ENCODE assay signal across 9 cellular contexts in the genomic region with DNA sequence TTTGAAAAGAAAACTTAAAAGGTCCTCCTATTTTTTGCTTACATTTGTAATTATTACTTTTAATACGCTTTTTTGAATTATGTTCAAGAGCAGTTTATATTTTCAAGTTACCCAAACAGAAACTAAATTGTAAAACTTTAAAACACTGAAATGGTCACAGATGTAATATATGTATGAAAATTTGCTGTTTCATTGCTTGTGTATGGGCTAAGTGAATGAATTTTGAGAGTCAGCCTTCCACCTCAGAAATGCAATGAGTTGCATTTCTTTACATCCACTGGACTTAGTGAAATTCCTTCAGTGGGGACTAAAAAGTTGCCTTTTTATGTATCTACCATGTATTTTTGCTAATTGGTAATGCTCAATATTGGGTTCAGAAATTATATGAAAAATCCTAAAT. TPM values are rescaled to one million over a fixed set of nuclear protein-coding genes. Genes with fewer than 3 reads are reported as not detected.
DNase-seq lines count a peak whose midpoint lies in the region; ATAC-seq and TF ChIP-seq lines count a peak whose summit lies in the region.
"Had no signal": no experiment of that assay in that cellular context is flagged by ENCODE, and none has a peak within 500 bp of the region (broad histone marks: within the 10 kb centered on the region; RNA-seq: fewer than 3 reads in every experiment).

No MANE protein-coding gene starts in this region.

- H3K9me3 Mint-ChIP-seq in activated naive CD8-positive, alpha-beta T cell treated with anti-CD3 and anti-CD28 coated beads, Interleukin-2, amount 50 U/mL, for 24 hours: no peaks in the 10 kb centered on the region
- no peaks in the 10 kb centered on the region for H3K9me3 Mint-ChIP-seq in immature natural killer cell

- H3K27me3 Mint-ChIP-seq in activated naive CD8-positive, alpha-beta T cell treated with anti-CD3 and anti-CD28 coated beads, Interleukin-2, amount 50 U/mL, for 24 hours: no peaks in the 10 kb centered on the region
- H3K27me3 Mint-ChIP-seq in immature natural killer cell (ENCODE audit: low read depth in 3 of 3): peaks cover 10 to 20% (median 14%) of the 10 kb centered on the region in 3 donors

- no peak overlapping the region for H3K27ac Mint-ChIP-seq in activated naive CD8-positive, alpha-beta T cell treated with anti-CD3 and anti-CD28 coated beads, Interleukin-2, amount 50 U/mL, for 24 hours
- peak overlapping the region; percentile 94 to 97 (median 96) for H3K27ac Mint-ChIP-seq in immature natural killer cell

- TF ChIP-seq POLR2A in transverse colon (IDR thresholded peaks at IDR 0.05): no peak

- peaks cover 46% of the 10 kb centered on the region for H3K4me1 Mint-ChIP-seq in activated naive CD8-positive, alpha-beta T cell treated with anti-CD3 and anti-CD28 coated beads, Interleukin-2, amount 50 U/mL, for 24 hours
- H3K4me1 Mint-ChIP-seq in immature natural killer cell: peaks cover 48 to 54% of the 10 kb centered on the region in 2 donors

- in situ Hi-C loops in transverse colon (cut with MboI; ENCODE audit: low pct_ligation_motif_present in 1 of 4, low pct_unique_long_range_greater_than_20kb in 1 of 4, low sequenced_read_pairs in 3 of 4): no loop called here

- no peaks in the 10 kb centered on the region for H3K36me3 Mint-ChIP-seq in activated naive CD8-positive, alpha-beta T cell treated with anti-CD3 and anti-CD28 coated beads, Interleukin-2, amount 50 U/mL, for 24 hours (ENCODE audit: low read depth)
- no peaks in the 10 kb centered on the region for H3K36me3 Mint-ChIP-seq in immature natural killer cell

- 38 to 43% methylated on average over 1 of the region's 1 CpG for WGBS in transverse colon (ENCODE audit: low coverage in 1 of 2), 2 donors

- peak overlapping the region; percentile 95 for H3K4me3 Mint-ChIP-seq in activated naive CD8-positive, alpha-beta T cell treated with anti-CD3 and anti-CD28 coated beads, Interleukin-2, amount 50 U/mL, for 24 hours
- peak overlapping the region; percentile 91 to 99 (median 94) for H3K4me3 Mint-ChIP-seq in immature natural killer cell

- no peak for TF ChIP-seq EP300 in transverse colon (IDR thresholded peaks at IDR 0.05; ENCODE audit: low read depth)

- H3K9me3 ChIP-seq in cardiac muscle cell (ENCODE audit: low read depth) (no peaks in the 10 kb centered on the region), transverse colon (no peaks in the 10 kb centered on the region)

- H3K27me3 ChIP-seq in cardiac muscle cell: no peaks in the 10 kb centered on the region
- H3K27me3 ChIP-seq in transverse colon: no peaks in the 10 kb centered on the region

- DNase-seq in cardiac muscle cell (ENCODE audit: low read depth in 1 of 2, low spot score in 1 of 2): no peak
- DNase-seq in Right ventricle myocardium inferior (ENCODE audit: missing footprints): no peak
- no peak for DNase-seq in activated naive CD8-positive, alpha-beta T cell treated with anti-CD3 and anti-CD28 coated beads, Interleukin-2, amount 50 U/mL, for 24 hours
- DNase-seq in immature natural killer cell: no peak
- DNase-seq in transverse colon: no peak
- DNase-seq in dermis blood vessel endothelial cell: no peak
- DNase-seq in NAMALWA (ENCODE audit: low spot score): no peak
- DNase-seq in dedifferentiated amniotic fluid mesenchymal stem cell (ENCODE audit: extremely low spot score): no peak
- DNase-seq: NCI-H187 had no signal

- no peak for ATAC-seq in Right ventricle myocardium inferior
- ATAC-seq in activated naive CD8-positive, alpha-beta T cell treated with anti-CD3 and anti-CD28 coated beads, Interleukin-2, amount 50 U/mL, for 24 hours: no peak

- intact Hi-C loops in Right ventricle myocardium inferior (cut with DNase I) (no loop called here), transverse colon (cut with DNase I; ENCODE audit: low total_unique reads) (no loop called here)

- H3K4me3 ChIP-seq in cardiac muscle cell (peak overlapping the region; percentile 93), transverse colon (peak overlapping the region in 2 of 4 donors; percentile 74 to 83)

- TF ChIP-seq CTCF in cardiac muscle cell (IDR thresholded peaks at IDR 0.05; ENCODE audit: low read depth, low read length) (no peak), transverse colon (IDR thresholded peaks at IDR 0.05) (no peak)

- H3K36me3 ChIP-seq in cardiac muscle cell (no peaks in the 10 kb centered on the region), transverse colon (no peaks in the 10 kb centered on the region)

- H3K27ac ChIP-seq in cardiac muscle cell: peak overlapping the region; percentile 99
- H3K27ac ChIP-seq in transverse colon: peak overlapping the region in 3 of 4 donors; percentile 92 to 99 (median 94)

- H3K4me1 ChIP-seq in cardiac muscle cell (ENCODE audit: low read depth): peaks cover 8% of the 10 kb centered on the region
- H3K4me1 ChIP-seq in transverse colon: peaks cover 0 to 42% (median 15%) of the 10 kb centered on the region in 4 donors

RNA-seq across cellular contexts. Expression of a gene that starts 1.6 kb away (rescaled TPM):
- total RNA-seq in cardiac muscle cell (12.8 and 14.1 TPM in 2 replicates), Right ventricle myocardium inferior (32.5 TPM), transverse colon (10 to 100 TPM in 3 of 4 donors, 1 to 10 TPM in 1; 5.4 to 38.7 (median 23.2) TPM), dermis blood vessel endothelial cell (34.5 and 56.8 TPM in 2 replicates)
- polyA plus RNA-seq in cardiac muscle cell (53.9 and 54.0 TPM in 2 replicates), immature natural killer cell (10 to 100 TPM; 43.8 to 70.1 (median 57.7) TPM)

RNA-seq across cellular contexts. Expression of a gene that starts 37.7 kb away (rescaled TPM):
- total RNA-seq in cardiac muscle cell: not detected in 2 replicates
- polyA plus RNA-seq in cardiac muscle cell: 0.62 TPM in 1 of 2 replicates, not detected in the other
- total RNA-seq in Right ventricle myocardium inferior: 50.2 TPM
- polyA plus RNA-seq in immature natural killer cell: 1,000 to 10,000 TPM in 2 of 3 donors, 100 to 1,000 TPM in 1; 910 to 1,240 (median 1,143) TPM
- total RNA-seq in transverse colon: 10 to 100 TPM in 3 of 4 donors, 1 to 10 TPM in 1; 9.0 to 83.8 (median 20.3) TPM
- 495 and 622 TPM in 2 replicates for total RNA-seq in dermis blood vessel endothelial cell

RNA-seq across cellular contexts. Expression of a gene that starts 54.5 kb away (rescaled TPM):
- total RNA-seq in cardiac muscle cell (26.4 and 40.8 TPM in 2 replicates), Right ventricle myocardium inferior (40.1 TPM), transverse colon (10 to 100 TPM; 15.3 to 34.0 (median 26.7) TPM), dermis blood vessel endothelial cell (18.4 and 27.1 TPM in 2 replicates)
- polyA plus RNA-seq in cardiac muscle cell (31.9 and 32.1 TPM in 2 replicates), immature natural killer cell (10 to 100 TPM; 15.0 to 30.4 (median 18.0) TPM)
